38 cellular contexts compared by ENCODE assay signal in the genomic region with DNA sequence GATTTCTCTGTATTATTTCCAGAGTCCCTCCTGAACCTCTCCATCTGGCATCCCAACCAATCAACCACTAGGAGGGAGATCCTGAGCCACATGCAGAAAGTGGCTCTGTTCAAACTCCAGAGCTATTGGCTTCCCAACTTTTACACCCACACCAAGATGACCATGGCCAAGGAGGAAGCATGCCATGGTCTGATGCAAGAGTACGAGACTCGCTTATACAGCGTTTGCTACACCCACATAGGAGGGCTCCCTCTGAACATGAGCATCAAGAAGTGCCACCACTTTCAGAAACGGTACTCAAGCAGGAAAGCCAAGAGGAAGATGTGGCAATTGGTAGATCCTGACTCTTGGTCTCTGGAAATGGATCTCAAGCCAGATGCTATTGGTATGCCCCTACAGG. TPM values are rescaled to one million over a fixed set of nuclear protein-coding genes. Genes with fewer than 3 reads are reported as not detected.
"Had no signal": no experiment of that assay in that cellular context is flagged by ENCODE, and none has a peak within 500 bp of the region (broad histone marks: within the 10 kb centered on the region; RNA-seq: fewer than 3 reads in every experiment).

No MANE protein-coding gene starts in this region.

- H3K4me3 Mint-ChIP-seq: activated B cell treated with CpG ODN at 0.5 μM for 24 hours; activated CD4-positive, alpha-beta memory T cell treated with anti-CD3 and anti-CD28 coated beads for 36 hours; activated CD4-positive, alpha-beta T cell treated with anti-CD3 and anti-CD28 coated beads, Interleukin-2, amount 10 ng/mL, durations not matched to agents 24 days and 14 days; activated CD8-positive, alpha-beta T cell treated with anti-CD3 and anti-CD28 coated beads for 36 hours; activated naive CD4-positive, alpha-beta T cell treated with anti-CD3 and anti-CD28 coated beads for 36 hours; activated naive CD8-positive, alpha-beta T cell treated with anti-CD3 and anti-CD28 coated beads for 36 hours; activated T-cell treated with anti-CD3 and anti-CD28 coated beads, Interleukin-2, amount 50 U/mL, for 4 hours; activated T-cell treated with anti-CD3 and anti-CD28 coated beads, Interleukin-2, amount 50 U/mL, for 72 hours; activated T-helper 1 cell treated with anti-CD3 and anti-CD28 coated beads, Interleukin-12 subunit alpha, Interleukin-12 subunit beta, Interleukin-2, Interleukin-4 antibody, amounts not matched to agents 30 ng/mL and 10 ng/mL and 1 ng/mL, durations not matched to agents 14 hours and 24 hours and 36 hours; activated T-helper 17 cell treated with anti-CD3 and anti-CD28 coated beads, Interleukin-2, amount 50 U/mL, for 72 hours; T-helper 1 cell treated with Interleukin-12 subunit alpha and Interleukin-12 subunit beta and Interleukin-4 antibody, amounts not matched to agents 30 μg/mL and 1 μg/mL, for 36 hours; T-helper 2 cell treated with Interferon-gamma antibody and Interleukin-4, amounts not matched to agents 5 μg/mL and 100 μg/mL, for 36 hours had no signal

- H3K27me3 ChIP-seq: adrenal gland, body of pancreas, brain microvascular endothelial cell had no signal

- H3K9me3 ChIP-seq: adrenal gland, body of pancreas had no signal

- H3K9me3 Mint-ChIP-seq: activated CD4-positive, alpha-beta T cell treated with anti-CD3 and anti-CD28 coated beads, Interleukin-2, amount 10 ng/mL, durations not matched to agents 24 days and 14 days had no signal

- H3K27ac ChIP-seq: adrenal gland, body of pancreas, brain microvascular endothelial cell, breast epithelium, VCaP had no signal

- ATAC-seq: activated CD8-positive, alpha-beta T cell treated with anti-CD3 and anti-CD28 coated beads for 36 hours; activated naive CD4-positive, alpha-beta T cell treated with anti-CD3 and anti-CD28 coated beads, Interleukin-2, amount 50 U/mL, for 72 hours; activated T-cell treated with anti-CD3 and anti-CD28 coated beads, Interleukin-2, amount 50 U/mL, for 4 hours; activated T-cell treated with anti-CD3 and anti-CD28 coated beads, Interleukin-2, amount 50 U/mL, for 72 hours; activated T-helper 17 cell treated with anti-CD3 and anti-CD28 coated beads, Interleukin-2, amount 50 U/mL, for 72 hours; body of pancreas had no signal

- H3K4me1 Mint-ChIP-seq: activated CD4-positive, alpha-beta T cell treated with anti-CD3 and anti-CD28 coated beads, Interleukin-2, amount 10 ng/mL, durations not matched to agents 24 days and 14 days; activated naive CD8-positive, alpha-beta T cell treated with anti-CD3 and anti-CD28 coated beads for 36 hours; activated T-helper 17 cell treated with anti-CD3 and anti-CD28 coated beads, Interleukin-2, amount 50 U/mL, for 72 hours had no signal

- H3K4me3 ChIP-seq: adrenal gland, body of pancreas, breast epithelium had no signal

- DNase-seq: activated B cell treated with CpG ODN at 0.5 μM for 24 hours; activated CD4-positive, alpha-beta memory T cell treated with anti-CD3 and anti-CD28 coated beads for 36 hours; activated CD4-positive, alpha-beta T cell treated with anti-CD3 and anti-CD28 coated beads for 4 hours; activated CD4-positive, alpha-beta T cell treated with anti-CD3 and anti-CD28 coated beads, Interleukin-2, amount 10 ng/mL, durations not matched to agents 24 days and 14 days; activated CD4-positive, alpha-beta T cell treated with anti-CD3 and anti-CD28 coated beads, Interleukin-2, amount 50 U/mL, for 1 hour; activated CD4-positive, alpha-beta T cell treated with anti-CD3 and anti-CD28 coated beads, Interleukin-2, amount 50 U/mL, for 4 hours; activated CD4-positive, CD25-positive, alpha-beta regulatory T cell treated with anti-CD3 and anti-CD28 coated beads, Interleukin-2, amount 50 U/mL, for 72 hours; activated CD8-positive, alpha-beta memory T cell treated with anti-CD3 and anti-CD28 coated beads, Interleukin-2, amount 50 U/mL, for 4 hours; activated CD8-positive, alpha-beta T cell treated with anti-CD3 and anti-CD28 coated beads for 36 hours; activated effector memory CD4-positive, alpha-beta T cell treated with anti-CD3 and anti-CD28 coated beads, Interleukin-2, amount 50 U/mL, for 16 hours; activated gamma-delta T cell treated with Interleukin-2 at 50 U/mL for 16 hours; activated naive CD4-positive, alpha-beta T cell; activated naive CD4-positive, alpha-beta T cell treated with anti-CD3 and anti-CD28 coated beads for 36 hours; activated naive CD4-positive, alpha-beta T cell treated with anti-CD3 and anti-CD28 coated beads, Interleukin-2, amount 50 U/mL, for 16 hours; activated naive CD8-positive, alpha-beta T cell treated with anti-CD3 and anti-CD28 coated beads for 36 hours; activated T-cell treated with anti-CD3 and anti-CD28 coated beads for 4 hours; activated T-cell treated with anti-CD3 and anti-CD28 coated beads, Interleukin-2, amount 50 U/mL, for 1 hour; activated T-cell treated with anti-CD3 and anti-CD28 coated beads, Interleukin-2, amount 50 U/mL, for 4 hours; activated T-cell treated with anti-CD3 and anti-CD28 coated beads, Interleukin-2, amount 50 U/mL, for 72 hours; adrenal gland; amniotic stem cell; aorta; body of pancreas; brain microvascular endothelial cell; central memory CD4-positive, alpha-beta T cell; T-helper 2 cell; T-helper 9 cell had no signal

- H3K36me3 Mint-ChIP-seq: activated CD4-positive, alpha-beta memory T cell treated with anti-CD3 and anti-CD28 coated beads for 36 hours; activated naive CD4-positive, alpha-beta T cell treated with anti-CD3 and anti-CD28 coated beads, Interleukin-2, amount 50 U/mL, for 72 hours; activated naive CD8-positive, alpha-beta T cell treated with anti-CD3 and anti-CD28 coated beads for 36 hours had no signal

- H3K27ac Mint-ChIP-seq: activated B cell treated with CpG ODN at 0.5 μM for 24 hours; activated CD4-positive, alpha-beta memory T cell treated with anti-CD3 and anti-CD28 coated beads for 36 hours; activated CD4-positive, alpha-beta T cell treated with anti-CD3 and anti-CD28 coated beads, Interleukin-2, amount 10 ng/mL, durations not matched to agents 24 days and 14 days; activated CD8-positive, alpha-beta T cell treated with anti-CD3 and anti-CD28 coated beads for 36 hours; activated naive CD4-positive, alpha-beta T cell treated with anti-CD3 and anti-CD28 coated beads for 36 hours; activated naive CD4-positive, alpha-beta T cell treated with anti-CD3 and anti-CD28 coated beads, Interleukin-2, amount 50 U/mL, for 72 hours; activated naive CD8-positive, alpha-beta T cell treated with anti-CD3 and anti-CD28 coated beads for 36 hours; activated T-cell treated with anti-CD3 and anti-CD28 coated beads, Interleukin-2, amount 50 U/mL, for 72 hours; activated T-helper 1 cell treated with anti-CD3 and anti-CD28 coated beads, Interleukin-12 subunit alpha, Interleukin-12 subunit beta, Interleukin-2, Interleukin-4 antibody, amounts not matched to agents 30 ng/mL and 10 ng/mL and 1 ng/mL, durations not matched to agents 14 hours and 24 hours and 36 hours; activated T-helper 17 cell treated with anti-CD3 and anti-CD28 coated beads, Interleukin-2, amount 50 U/mL, for 72 hours; T-helper 1 cell treated with Interleukin-12 subunit alpha and Interleukin-12 subunit beta and Interleukin-4 antibody, amounts not matched to agents 30 μg/mL and 1 μg/mL, for 36 hours; T-helper 2 cell treated with Interferon-gamma antibody and Interleukin-4, amounts not matched to agents 5 μg/mL and 100 μg/mL, for 36 hours had no signal

- H3K4me1 ChIP-seq: adrenal gland, body of pancreas, breast epithelium had no signal

- H3K36me3 ChIP-seq: adrenal gland, brain microvascular endothelial cell, breast epithelium had no signal

RNA-seq across cellular contexts. Expression of gene RGSL1, which starts 23.6 kb away (rescaled TPM):
- total RNA-seq: activated B cell treated with CpG ODN at 0.5 μM for 24 hours; activated CD4-positive, alpha-beta memory T cell treated with anti-CD3 and anti-CD28 coated beads for 36 hours; activated CD4-positive, alpha-beta T cell treated with anti-CD3 and anti-CD28 coated beads, Interleukin-2, amount 10 ng/mL, durations not matched to agents 24 days and 14 days; activated CD8-positive, alpha-beta memory T cell treated with anti-CD3 and anti-CD28 coated beads for 36 hours; activated CD8-positive, alpha-beta T cell treated with anti-CD3 and anti-CD28 coated beads for 36 hours; activated naive CD4-positive, alpha-beta T cell treated with anti-CD3 and anti-CD28 coated beads for 36 hours; activated naive CD4-positive, alpha-beta T cell treated with anti-CD3 and anti-CD28 coated beads, Interleukin-2, amount 50 U/mL, for 72 hours; activated naive CD8-positive, alpha-beta T cell treated with anti-CD3 and anti-CD28 coated beads for 36 hours; activated T-cell treated with anti-CD3 and anti-CD28 coated beads, Interleukin-2, amount 50 U/mL, for 4 hours; activated T-cell treated with anti-CD3 and anti-CD28 coated beads, Interleukin-2, amount 50 U/mL, for 72 hours; activated T-helper 1 cell treated with anti-CD3 and anti-CD28 coated beads, Interleukin-12 subunit alpha, Interleukin-12 subunit beta, Interleukin-2, Interleukin-4 antibody, amounts not matched to agents 30 ng/mL and 10 ng/mL and 1 ng/mL, durations not matched to agents 14 hours and 24 hours and 36 hours; activated T-helper 17 cell treated with anti-CD3 and anti-CD28 coated beads, Interleukin-2, amount 50 U/mL, for 72 hours; adrenal gland; aorta; astrocyte; body of pancreas; breast epithelium; cardiac septum; cerebellum had no signal
